Comparison of ENCODE assay signal across 8 cellular contexts in genomic region chr17:80876456-80877094, GRCh38.
A peak's percentile ranks its signal among the peaks of the same experiment; 100 is the strongest.
DNase-seq lines count a peak whose midpoint lies in the region; ATAC-seq and TF ChIP-seq lines count a peak whose summit lies in the region.
"Not testable (repeated sequence)": the region's sequence is repeated elsewhere in the genome, so short reads cannot be mapped to it uniquely, and the experiment has no call there.

No MANE protein-coding gene starts in this region.

- 94 to 98% methylated on average over 31 to 46 of the region's 50 CpGs for WGBS in endodermal cell (ENCODE audit: insufficient coverage in 1 of 2, insufficient read length in 1 of 2), 2 experiments

- H3K36me3 ChIP-seq in BLaER1; endodermal cell (ENCODE audit: control insufficient read depth, insufficient read depth, low read length): not testable (repeated sequence)

- H3K27me3 Mint-ChIP-seq in T-helper 17 cell; activated naive CD8-positive, alpha-beta T cell; endodermal cell (ENCODE audit: insufficient read depth); memory B cell: not testable (repeated sequence)

- not testable (repeated sequence) for H3K9ac ChIP-seq in BLaER1; endodermal cell (ENCODE audit: extremely low read depth, low read length, poor library complexity, severe bottlenecking)

- not testable (repeated sequence) for H3K9me3 Mint-ChIP-seq in activated naive CD8-positive, alpha-beta T cell (ENCODE audit: low read depth); endodermal cell; memory B cell; stimulated activated effector memory CD8-positive, alpha-beta T cell treated with anti-CD3 and anti-CD28 coated beads, Interleukin-12 subunit alpha, Interleukin-12 subunit beta, amount 100 ng/mL, for 72 hours

- peak overlapping the region; percentile 81 for H3K4me2 ChIP-seq in BLaER1

- H3K27ac ChIP-seq in BLaER1; endodermal cell (ENCODE audit: low read depth, low read length): not testable (repeated sequence)

- peaks cover 92% of the 10 kb centered on the region for H3K4me1 ChIP-seq in BLaER1
- H3K4me1 ChIP-seq in endodermal cell (ENCODE audit: control insufficient read depth, insufficient read depth, low read length): not testable (repeated sequence)

- peak overlapping the region; percentile 81 for H3K4me3 Mint-ChIP-seq in T-helper 17 cell
- peak overlapping the region; percentile 77 for H3K4me3 Mint-ChIP-seq in activated naive CD8-positive, alpha-beta T cell
- not testable (repeated sequence) for H3K4me3 Mint-ChIP-seq in endodermal cell
- peak overlapping the region; percentile 68 for H3K4me3 Mint-ChIP-seq in memory B cell
- peak overlapping the region; percentile 77 for H3K4me3 Mint-ChIP-seq in stimulated activated effector memory CD8-positive, alpha-beta T cell treated with anti-CD3 and anti-CD28 coated beads, Interleukin-12 subunit alpha, Interleukin-12 subunit beta, amount 100 ng/mL, for 72 hours

- ATAC-seq in T-helper 17 cell; memory B cell (ENCODE audit: low read depth); stimulated activated effector memory CD8-positive, alpha-beta T cell treated with anti-CD3 and anti-CD28 coated beads, Interleukin-12 subunit alpha, Interleukin-12 subunit beta, amount 100 ng/mL, for 72 hours: not testable (repeated sequence)

- not testable (repeated sequence) for TF ChIP-seq CTCF in GM12865 (IDR thresholded peaks at IDR 0.05; ENCODE audit: insufficient read depth, low read depth, low read length, missing control alignments); endodermal cell (conservative IDR thresholded peaks at IDR 0.05)

- H3K9me3 ChIP-seq in BLaER1; T-helper 17 cell (ENCODE audit: control insufficient read depth, low read length, poor library complexity, severe bottlenecking); endodermal cell (ENCODE audit: control insufficient read depth, low read length): not testable (repeated sequence)

- peaks cover 25% of the 10 kb centered on the region for H3K4me1 Mint-ChIP-seq in T-helper 17 cell
- peaks cover 52% of the 10 kb centered on the region for H3K4me1 Mint-ChIP-seq in activated naive CD8-positive, alpha-beta T cell (ENCODE audit: low read depth)
- H3K4me1 Mint-ChIP-seq in endodermal cell: not testable (repeated sequence)
- H3K4me1 Mint-ChIP-seq in memory B cell: peaks cover 14% of the 10 kb centered on the region
- H3K4me1 Mint-ChIP-seq in stimulated activated effector memory CD8-positive, alpha-beta T cell treated with anti-CD3 and anti-CD28 coated beads, Interleukin-12 subunit alpha, Interleukin-12 subunit beta, amount 100 ng/mL, for 72 hours: peaks cover 58% of the 10 kb centered on the region

- H3K27me3 ChIP-seq in BLaER1: peaks cover 12% of the 10 kb centered on the region
- H3K27me3 ChIP-seq in endodermal cell (ENCODE audit: control insufficient read depth, insufficient read depth, low read length, poor library complexity, severe bottlenecking): not testable (repeated sequence)

- not testable (repeated sequence) for H3K4me3 ChIP-seq in BLaER1; endodermal cell (ENCODE audit: low read length)
- H3K4me3 ChIP-seq in GM12865 (ENCODE audit: low read depth, low read length): peak overlapping the region; percentile 45

- peak overlapping the region; percentile 83 for H3K27ac Mint-ChIP-seq in T-helper 17 cell
- peak overlapping the region; percentile 98 for H3K27ac Mint-ChIP-seq in activated naive CD8-positive, alpha-beta T cell
- not testable (repeated sequence) for H3K27ac Mint-ChIP-seq in endodermal cell
- H3K27ac Mint-ChIP-seq in memory B cell: peak overlapping the region; percentile 81
- peak overlapping the region; percentile 97 for H3K27ac Mint-ChIP-seq in stimulated activated effector memory CD8-positive, alpha-beta T cell treated with anti-CD3 and anti-CD28 coated beads, Interleukin-12 subunit alpha, Interleukin-12 subunit beta, amount 100 ng/mL, for 72 hours

- not testable (repeated sequence) for DNase-seq in GM12865 (ENCODE audit: low read depth); T-helper 17 cell; memory B cell (ENCODE audit: low spot score in 2 of 2); stimulated activated effector memory CD8-positive, alpha-beta T cell treated with anti-CD3 and anti-CD28 coated beads, Interleukin-12 subunit alpha, Interleukin-12 subunit beta, amount 100 ng/mL, for 72 hours (ENCODE audit: low spot score in 2 of 2)
- peak; percentile 13 for DNase-seq in activated CD8-positive, alpha-beta memory T cell treated with anti-CD3 and anti-CD28 coated beads, Interleukin-2, amount 50 U/mL, for 4 hours
- DNase-seq in endodermal cell: peak; percentile 44

- peaks cover 28% of the 10 kb centered on the region for H4K20me1 ChIP-seq in BLaER1

- H3K36me3 Mint-ChIP-seq in T-helper 17 cell (ENCODE audit: low read depth): not testable (repeated sequence)
- peaks cover 11% of the 10 kb centered on the region for H3K36me3 Mint-ChIP-seq in activated naive CD8-positive, alpha-beta T cell
- peaks cover 34% of the 10 kb centered on the region for H3K36me3 Mint-ChIP-seq in endodermal cell (ENCODE audit: low read depth)
- H3K36me3 Mint-ChIP-seq in memory B cell: peaks cover 13% of the 10 kb centered on the region
- peaks cover 44% of the 10 kb centered on the region for H3K36me3 Mint-ChIP-seq in stimulated activated effector memory CD8-positive, alpha-beta T cell treated with anti-CD3 and anti-CD28 coated beads, Interleukin-12 subunit alpha, Interleukin-12 subunit beta, amount 100 ng/mL, for 72 hours
